ENCODE assay signal across 8 cellular contexts in genomic region chr1:163410073-163410522, GRCh38.
A peak's percentile ranks its signal among the peaks of the same experiment; 100 is the strongest.
DNase-seq lines count a peak whose midpoint lies in the region; ATAC-seq and TF ChIP-seq lines count a peak whose summit lies in the region.

No MANE protein-coding gene starts in this region.

- H2AFZ ChIP-seq in KMS-11 (ENCODE audit: low read depth) (no peak overlapping the region), OCI-LY3 (ENCODE audit: low read depth, low read length) (0 out of 2 replicates have a peak overlapping the region, but pooled peaks have one; percentile 7)

- no peak overlapping the region for H3K4me3 Mint-ChIP-seq in activated CD4-positive, alpha-beta T cell treated with anti-CD3 and anti-CD28 coated beads, Interleukin-2, amount 10 ng/mL, durations not matched to agents 24 days and 14 days
- H3K4me3 Mint-ChIP-seq in MCF 10A (ENCODE audit: unreplicated experiment), result peak overlapping the region; percentile 26

- POLR2A ChIA-PET in MCF 10A (lab: Yijun Ruan, JAX), result interaction anchor here (0.5 kb wide), 1 partner anchor 30 kb away, joined by 4 read pairs; no protein-coding TSS in a partner anchor

- H3K27ac Mint-ChIP-seq in activated CD4-positive, alpha-beta T cell treated with anti-CD3 and anti-CD28 coated beads, Interleukin-2, amount 10 ng/mL, durations not matched to agents 24 days and 14 days, result no peak overlapping the region
- no peak overlapping the region for H3K27ac Mint-ChIP-seq in MCF 10A (ENCODE audit: low read depth, unreplicated experiment)

- no peak overlapping the region for H3K9ac ChIP-seq in KMS-11
- H3K9ac ChIP-seq in OCI-LY3 (ENCODE audit: low read length), result no peak overlapping the region

- H3K9me3 ChIP-seq in OCI-LY3 (ENCODE audit: insufficient read depth, low read length), result no peaks in the 10 kb centered on the region
- no peaks in the 10 kb centered on the region for H3K9me3 ChIP-seq in left lung

- no peaks in the 10 kb centered on the region for H3K27me3 Mint-ChIP-seq in activated CD4-positive, alpha-beta T cell treated with anti-CD3 and anti-CD28 coated beads, Interleukin-2, amount 10 ng/mL, durations not matched to agents 24 days and 14 days
- H3K27me3 Mint-ChIP-seq in MCF 10A (ENCODE audit: insufficient read depth, unreplicated experiment), result peaks cover 6% of the 10 kb centered on the region

- H3K4me1 ChIP-seq in KMS-11 (ENCODE audit: low read depth, poor library complexity, severe bottlenecking), result no peaks in the 10 kb centered on the region
- peaks cover 7% of the 10 kb centered on the region for H3K4me1 ChIP-seq in OCI-LY3 (ENCODE audit: low read length)
- no peaks in the 10 kb centered on the region for H3K4me1 ChIP-seq in left lung

- H3K36me3 Mint-ChIP-seq in activated CD4-positive, alpha-beta T cell treated with anti-CD3 and anti-CD28 coated beads, Interleukin-2, amount 10 ng/mL, durations not matched to agents 24 days and 14 days (ENCODE audit: low read depth), result no peaks in the 10 kb centered on the region
- H3K36me3 Mint-ChIP-seq in MCF 10A (ENCODE audit: insufficient read depth, unreplicated experiment), result no peaks in the 10 kb centered on the region

- peak; percentile 78 for DNase-seq in activated CD4-positive, alpha-beta T cell treated with anti-CD3 and anti-CD28 coated beads, Interleukin-2, amount 10 ng/mL, durations not matched to agents 24 days and 14 days
- DNase-seq in activated CD4-positive, alpha-beta T cell treated with anti-CD3 and anti-CD28 coated beads for 1 hour, result no peak
- DNase-seq in MCF 10A (ENCODE audit: unreplicated experiment) (peak; percentile 75), left lung (no peak)
- DNase-seq in stimulated activated CD8-positive, alpha-beta memory T cell treated with anti-CD3 and anti-CD28 coated beads, Interleukin-4, amount 100 ng/mL, for 48 hours, result peak; percentile 62

- no peaks in the 10 kb centered on the region for H3K27me3 ChIP-seq in KMS-11 (ENCODE audit: insufficient read depth, low read depth)
- peaks cover 27% of the 10 kb centered on the region for H3K27me3 ChIP-seq in OCI-LY3 (ENCODE audit: low read depth, low read length)
- no peaks in the 10 kb centered on the region for H3K27me3 ChIP-seq in left lung

- no peaks in the 10 kb centered on the region for H3K79me2 ChIP-seq in KMS-11 (ENCODE audit: insufficient read depth, low read depth)
- H3K79me2 ChIP-seq in OCI-LY3 (ENCODE audit: low read length), result no peaks in the 10 kb centered on the region

- H3K27ac ChIP-seq in KMS-11 (no peak overlapping the region), OCI-LY3 (ENCODE audit: low read length) (no peak overlapping the region), left lung (no peak overlapping the region)

- intact Hi-C loops in activated CD4-positive, alpha-beta T cell treated with anti-CD3 and anti-CD28 coated beads, Interleukin-2, amount 10 ng/mL, durations not matched to agents 24 days and 14 days (cut with micrococcal nuclease), result loop anchor here (5.0 kb wide), 1 partner anchor 1377 kb away; no protein-coding TSS in a partner anchor
- intact Hi-C loops in MCF 10A (cut with micrococcal nuclease), result loop anchor here (1.0 to 10.0 kb wide), 7 partner anchors 49 to 1733 kb away; no protein-coding TSS in a partner anchor
- intact Hi-C loops in left lung (cut with DNase I), result no loop called here

- H4K20me1 ChIP-seq in KMS-11 (ENCODE audit: insufficient read depth) (no peaks in the 10 kb centered on the region), OCI-LY3 (ENCODE audit: insufficient read depth, low read length) (no peaks in the 10 kb centered on the region)

- ATAC-seq in left lung (peak; percentile 75), GM19463 (IDR thresholded peaks at IDR 0.05; ENCODE audit: unreplicated experiment) (no peak)

- TF ChIP-seq CTCF in KMS-11 (conservative IDR thresholded peaks at IDR 0.05; ENCODE audit: low read depth, low read length), result peak; percentile 98
- peak; percentile 96 for TF ChIP-seq CTCF in OCI-LY3 (IDR thresholded peaks at IDR 0.05; ENCODE audit: low read depth, low read length)
- TF ChIP-seq CTCF in MCF 10A (IDR thresholded peaks at IDR 0.05; ENCODE audit: unreplicated experiment), result peak; percentile 91
- peak; percentile 73 to 74 for TF ChIP-seq CTCF in left lung (IDR thresholded peaks at IDR 0.05)

- H3K36me3 ChIP-seq in KMS-11 (ENCODE audit: insufficient read depth) (no peaks in the 10 kb centered on the region), OCI-LY3 (replicated peaks; ENCODE audit: low read depth, low read length) (no peaks in the 10 kb centered on the region), left lung (no peaks in the 10 kb centered on the region)

- CTCF ChIA-PET in MCF 10A (lab: Yijun Ruan, JAX), result interaction anchor here (0.6 to 5.0 kb wide), 49 partner anchors 8 to 1958 kb away, joined by 3 to 34 read pairs (median 3); no protein-coding TSS in a partner anchor

- no peaks in the 10 kb centered on the region for H3K9me3 Mint-ChIP-seq in activated CD4-positive, alpha-beta T cell treated with anti-CD3 and anti-CD28 coated beads, Interleukin-2, amount 10 ng/mL, durations not matched to agents 24 days and 14 days
- no peaks in the 10 kb centered on the region for H3K9me3 Mint-ChIP-seq in MCF 10A (ENCODE audit: unreplicated experiment)

- H3K4me3 ChIP-seq in KMS-11 (IDR thresholded peaks at IDR 0.05; ENCODE audit: insufficient read depth, low read depth, low read length) (no peak overlapping the region), OCI-LY3 (ENCODE audit: low read length) (no peak overlapping the region), left lung (no peak overlapping the region)

- BruUV-seq in MCF 10A (replicated peaks; lab: Mats Ljungman, UMichigan), result no TSS peak

- H3K4me1 Mint-ChIP-seq in activated CD4-positive, alpha-beta T cell treated with anti-CD3 and anti-CD28 coated beads, Interleukin-2, amount 10 ng/mL, durations not matched to agents 24 days and 14 days, result peaks cover 2% of the 10 kb centered on the region
- peaks cover 8% of the 10 kb centered on the region for H3K4me1 Mint-ChIP-seq in MCF 10A (ENCODE audit: insufficient read depth, unreplicated experiment)

- no peak overlapping the region for H3K4me2 ChIP-seq in KMS-11
- H3K4me2 ChIP-seq in OCI-LY3 (ENCODE audit: low read length), result peak overlapping the region; percentile 40; the same call in 1 of the 2 replicates

Comparison
In these comparisons a context has a peak if more than half of its experiments do, and no peak if none do; other contexts are left out.
1. DNase-seq: peak in activated CD4-positive, alpha-beta T cell treated with anti-CD3 and anti-CD28 coated beads, Interleukin-2, amount 10 ng/mL, durations not matched to agents 24 days and 14 days (single experiment), MCF 10A (single experiment) and stimulated activated CD8-positive, alpha-beta memory T cell treated with anti-CD3 and anti-CD28 coated beads, Interleukin-4, amount 100 ng/mL, for 48 hours (single experiment); none in activated CD4-positive, alpha-beta T cell treated with anti-CD3 and anti-CD28 coated beads for 1 hour (single experiment) and left lung (0 of 2).
2. intact Hi-C loops: an anchor here in activated CD4-positive, alpha-beta T cell treated with anti-CD3 and anti-CD28 coated beads, Interleukin-2, amount 10 ng/mL, durations not matched to agents 24 days and 14 days (5.0 kb wide) and MCF 10A (1.0 to 10.0 kb wide); none called in left lung.
3. Peak in every context shown above with its lines, with median percentiles within 50 percentile points of each other: CTCF ChIP-seq.